In the genomic region with DNA sequence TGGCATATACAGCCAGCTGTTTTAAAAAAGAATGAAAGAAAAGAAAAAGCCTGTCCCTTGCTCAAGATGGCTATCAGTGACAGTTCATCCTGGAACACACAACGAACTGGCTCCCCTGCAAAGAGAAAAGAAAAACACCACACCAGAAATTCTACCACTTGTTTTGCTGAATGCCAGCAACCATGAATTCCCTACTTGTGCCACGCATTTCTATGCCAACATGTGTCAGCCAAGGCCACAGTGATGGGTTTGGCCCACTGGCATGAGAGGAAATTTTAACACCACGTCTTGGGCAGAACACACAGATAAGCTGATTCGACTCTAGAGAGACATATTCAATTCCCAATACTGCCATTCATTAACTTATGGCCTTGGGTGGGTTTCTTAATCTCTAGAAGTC, we compare ENCODE assay signal across 15 cellular contexts.
DNase-seq lines count a peak whose midpoint lies in the region; ATAC-seq and TF ChIP-seq lines count a peak whose summit lies in the region.
"Had no signal": no experiment of that assay in that cellular context is flagged by ENCODE, and none has a peak within 500 bp of the region (broad histone marks: within the 10 kb centered on the region; RNA-seq: fewer than 3 reads in every experiment).

No MANE protein-coding gene starts in this region.

- no peaks in the 10 kb centered on the region for H3K27me3 Mint-ChIP-seq in H9 (ENCODE audit: low read depth)
- H3K27me3 Mint-ChIP-seq: B cell had no signal

- H2BK120ac ChIP-seq in H9 (ENCODE audit: low read depth, low read length, poor library complexity, severe bottlenecking), result no peak overlapping the region

- H2BK5ac ChIP-seq in H9 (ENCODE audit: insufficient read length, low read length), result no peak overlapping the region

- H3K4ac ChIP-seq in H9 (ENCODE audit: low read depth, low read length), result no peak overlapping the region

- H2AFZ ChIP-seq in H9 (ENCODE audit: low read length) (no peak overlapping the region), osteoblast (ENCODE audit: low read length) (no peak overlapping the region)

- H3K36me3 ChIP-seq in colonic mucosa (no peaks in the 10 kb centered on the region), osteoblast (ENCODE audit: insufficient read depth, low read length) (peaks cover 24% of the 10 kb centered on the region)

- H4K91ac ChIP-seq in H9 (ENCODE audit: insufficient read length, low read depth, low read length), result no peak overlapping the region

- H4K5ac ChIP-seq in H9 (ENCODE audit: insufficient read length, low read depth, low read length), result no peak overlapping the region

- H4K20me1 ChIP-seq in H9 (ENCODE audit: control insufficient read depth, insufficient read depth, insufficient read length) (peaks cover 2% of the 10 kb centered on the region), osteoblast (ENCODE audit: insufficient read depth, low read length) (peaks cover 53% of the 10 kb centered on the region)

- no peaks in the 10 kb centered on the region for H3K9me3 ChIP-seq in H9 (ENCODE audit: control insufficient read depth, low read depth, low read length)
- no peaks in the 10 kb centered on the region for H3K9me3 ChIP-seq in colonic mucosa
- no peaks in the 10 kb centered on the region for H3K9me3 ChIP-seq in osteoblast (ENCODE audit: low read depth, low read length)

- WGBS in H9 (ENCODE audit: extremely low coverage, insufficient read length, low lambda C conversion rate), result no CpG with 5 or more reads among the region's 4 CpGs

- H4K8ac ChIP-seq in H9 (replicated peaks; ENCODE audit: insufficient read length, low read depth, low read length), result no peak overlapping the region

- H3K14ac ChIP-seq in H9 (ENCODE audit: insufficient read depth, low read length), result no peak overlapping the region

- H3K23ac ChIP-seq in H9 (ENCODE audit: insufficient read length, low read depth, low read length), result no peak overlapping the region

- no peak for DNase-seq in H9
- DNase-seq in colonic mucosa, result no peak
- DNase-seq in osteoblast (ENCODE audit: insufficient read length, low spot score, missing footprints), result no peak
- no peak for DNase-seq in GM20000 (ENCODE audit: low spot score)
- no peak for DNase-seq in NCI-H69 (lab: John Stamatoyannopoulos, UW)
- no peak for DNase-seq in GM19240 (ENCODE audit: insufficient read length, low spot score)
- DNase-seq: Kasumi-1, NCI-H1694 treated with DMSO at 0.1 percent for 48 hours, NCI-H510A, occipital lobe, substantia nigra had no signal

- H3K4me1 ChIP-seq in H9 (ENCODE audit: insufficient read depth, low read length) (no peaks in the 10 kb centered on the region), colonic mucosa (peaks cover 21% of the 10 kb centered on the region), osteoblast (ENCODE audit: insufficient read depth, low read length) (peaks cover 25% of the 10 kb centered on the region)

- no peak overlapping the region for H3T11ph ChIP-seq in H9 (ENCODE audit: low read length)

- H2AK5ac ChIP-seq in H9 (ENCODE audit: insufficient read length, low read length), result no peak overlapping the region

- H3K4me3 ChIP-seq in colonic mucosa (no peak overlapping the region), osteoblast (ENCODE audit: insufficient read depth, low read length) (no peak overlapping the region)

- H3K79me2 ChIP-seq in H9 (ENCODE audit: insufficient read depth, low read length) (peaks cover 25% of the 10 kb centered on the region; the same call in 1 of the 2 replicates), osteoblast (ENCODE audit: insufficient read depth, low read length) (peaks cover 99% of the 10 kb centered on the region)

- H3K79me1 ChIP-seq in H9 (ENCODE audit: insufficient read depth, low read depth, low read length, poor library complexity, severe bottlenecking), result peaks cover 2% of the 10 kb centered on the region

- H2BK12ac ChIP-seq in H9 (ENCODE audit: insufficient read length, low read depth, low read length), result no peak overlapping the region

- no peaks in the 10 kb centered on the region for H3K23me2 ChIP-seq in H9 (ENCODE audit: insufficient read length, low read depth, low read length, poor library complexity, severe bottlenecking)

- intact Hi-C loops in colonic mucosa (cut with DNase I), result no loop called here

- no peaks in the 10 kb centered on the region for H3K27me3 ChIP-seq in H9 (ENCODE audit: insufficient read depth, low read length)
- no peaks in the 10 kb centered on the region for H3K27me3 ChIP-seq in colonic mucosa
- no peaks in the 10 kb centered on the region for H3K27me3 ChIP-seq in osteoblast (ENCODE audit: insufficient read depth, low read length)

- ATAC-seq in HG02884 (IDR thresholded peaks at IDR 0.05; ENCODE audit: unreplicated experiment), result no peak

- peaks cover 9 to 13% of the 10 kb centered on the region in 2 experiments for H3K4me1 Mint-ChIP-seq in H9

- peak overlapping the region in 2 of 3 experiments; percentile 69 to 92; a peak in 3 of 7 replicates for H3K27ac Mint-ChIP-seq in H9

- H3K27ac ChIP-seq in C4-2B, result peak overlapping the region; percentile 65; the same call in 1 of the 2 replicates
- no peak overlapping the region for H3K27ac ChIP-seq in H9 (ENCODE audit: insufficient read length, low read depth, low read length)
- H3K27ac ChIP-seq in colonic mucosa, result peak overlapping the region; percentile 0
- peak overlapping the region; percentile 16 for H3K27ac ChIP-seq in osteoblast (ENCODE audit: low read depth, low read length)
- H3K27ac ChIP-seq: HL-60 had no signal

- no peak overlapping the region for H2BK15ac ChIP-seq in H9 (ENCODE audit: low read depth, low read length)

- peaks cover 14 to 30% (median 22%) of the 10 kb centered on the region in 3 experiments; a peak in 6 of 7 replicates for H3K36me3 Mint-ChIP-seq in H9 (ENCODE audit: insufficient read depth in 1 of 3, low read depth in 3 of 3)

- no peak overlapping the region for H2BK20ac ChIP-seq in H9 (ENCODE audit: low read depth, low read length, poor library complexity, severe bottlenecking)

- no peaks in the 10 kb centered on the region for H3K9me3 Mint-ChIP-seq in H9

- no peak overlapping the region for H3K9ac ChIP-seq in H9 (ENCODE audit: extremely low read depth, insufficient read length, low read length)
- H3K9ac ChIP-seq in colonic mucosa (ENCODE audit: low read depth in 2 of 2, low read length in 2 of 2), result no peak overlapping the region

- H3K4me2 ChIP-seq in H9 (ENCODE audit: insufficient read depth, insufficient read length, low read length), result no peak overlapping the region
- H3K4me2 ChIP-seq in osteoblast (ENCODE audit: insufficient read depth, low read length), result no peak overlapping the region

- H3K4me3 Mint-ChIP-seq in H9, result no peak overlapping the region
- H3K4me3 Mint-ChIP-seq: B cell had no signal

- TF ChIP-seq CTCF in C4-2B (conservative IDR thresholded peaks at IDR 0.05) (no peak), H9 (conservative IDR thresholded peaks at IDR 0.05) (no peak), colonic mucosa (IDR thresholded peaks at IDR 0.05) (no peak), osteoblast (IDR thresholded peaks at IDR 0.05; ENCODE audit: extremely low read depth, low read depth, low read length) (no peak), GM20000 (IDR thresholded peaks at IDR 0.05; ENCODE audit: extremely low read depth, missing control alignments) (no peak)

- no peak overlapping the region for H3K56ac ChIP-seq in H9 (ENCODE audit: insufficient read length, low read depth, low read length)

- no peak overlapping the region for H3K18ac ChIP-seq in H9 (ENCODE audit: insufficient read length, low read depth, low read length)
